ENCODE assay signal across 9 cellular contexts in genomic region chr19:16470541-16470910, GRCh38. TPM values are rescaled to one million over a fixed set of nuclear protein-coding genes. Genes with fewer than 3 reads are reported as not detected.
DNase-seq lines count a peak whose midpoint lies in the region; ATAC-seq, FAIRE-seq and TF ChIP-seq lines count a peak whose summit lies in the region.
"Had no signal": no experiment of that assay in that cellular context is flagged by ENCODE, and none has a peak within 500 bp of the region (broad histone marks: within the 10 kb centered on the region; RNA-seq: fewer than 3 reads in every experiment).

No MANE protein-coding gene starts in this region.

- ATAC-seq in esophagus mucosa: peak; percentile 9
- ATAC-seq in gastrocnemius medialis: no peak
- no peak for ATAC-seq in GM21529 (IDR thresholded peaks at IDR 0.05; ENCODE audit: unreplicated experiment)

- H3K4me1 ChIP-seq in gastrocnemius medialis (peaks cover 51 to 61% of the 10 kb centered on the region in 2 donors), adrenal gland (replicated peaks in 1 of 2) (peaks cover 13 to 21% of the 10 kb centered on the region in 2 donors)

- in situ Hi-C loops in gastrocnemius medialis (cut with MboI; ENCODE audit: low sequenced_read_pairs in 4 of 4): loop anchor here in 2 of 4 donors (25.0 kb wide), 1 partner anchor 1567 kb away; no protein-coding TSS in a partner anchor

- intact Hi-C loops in gastrocnemius medialis (cut with DNase I; ENCODE audit: low total_unique reads): loop anchor here (5.0 kb wide), 1 partner anchor 33 kb away; no protein-coding TSS in a partner anchor
- intact Hi-C loops in adrenal gland (cut with DNase I): no loop called here

- peak overlapping the region; percentile 94 for H3K4me3 ChIP-seq in GM12875 (ENCODE audit: low read depth, low read length)
- H3K4me3 ChIP-seq in gastrocnemius medialis: peak overlapping the region; percentile 70 to 84 (median 77)
- H3K4me3 ChIP-seq in adrenal gland: peak overlapping the region in 1 of 4 donors; percentile 99

- no peak for FAIRE-seq in frontal cortex (lab: Jason Lieb, UNC)

- peak; percentile 30 for DNase-seq in RKO (ENCODE audit: low spot score)
- DNase-seq in gastrocnemius medialis: no peak
- DNase-seq in adrenal gland: no peak
- DNase-seq in frontal cortex (ENCODE audit: low spot score in 2 of 2): no peak
- DNase-seq in middle frontal gyrus (ENCODE audit: extremely low spot score, low spot score): no peak
- DNase-seq: cortex of kidney had no signal

- WGBS in adrenal gland, 4 donors: 36 to 44% (median 39%) methylated on average over 7 of the region's 7 CpGs

- TF ChIP-seq POLR2A in gastrocnemius medialis (IDR thresholded peaks at IDR 0.05): no peak
- no peak for TF ChIP-seq POLR2A in adrenal gland (IDR thresholded peaks at IDR 0.05)

- H3K27ac ChIP-seq in gastrocnemius medialis: peak overlapping the region; percentile 91 to 99 (median 96)
- peak overlapping the region in 2 of 5 donors; percentile 9 to 97 for H3K27ac ChIP-seq in adrenal gland

- TF ChIP-seq CTCF in GM12875 (IDR thresholded peaks at IDR 0.05; ENCODE audit: borderline replicate concordance, insufficient read depth, low read depth, low read length) (no peak), gastrocnemius medialis (IDR thresholded peaks at IDR 0.05 in 4 of 5, conservative IDR thresholded peaks at IDR 0.05 in 1 of 5) (no peak), adrenal gland (IDR thresholded peaks at IDR 0.05) (no peak)

- H3K9me3 ChIP-seq in gastrocnemius medialis (no peaks in the 10 kb centered on the region), adrenal gland (replicated peaks in 1 of 3) (peaks cover 0 to 5% (median 0%) of the 10 kb centered on the region in 3 donors)

- H3K27me3 ChIP-seq in gastrocnemius medialis: no peaks in the 10 kb centered on the region
- H3K27me3 ChIP-seq in adrenal gland: no peaks in the 10 kb centered on the region

- H3K36me3 ChIP-seq in gastrocnemius medialis (no peaks in the 10 kb centered on the region), adrenal gland (replicated peaks in 1 of 2) (no peaks in the 10 kb centered on the region)

RNA-seq across cellular contexts. Expression of gene EPS15L1, which starts 1.2 kb away (rescaled TPM):
- total RNA-seq in esophagus mucosa (27.5 TPM), gastrocnemius medialis (10 to 100 TPM; 52.5 to 61.7 (median 59.7) TPM), adrenal gland (10 to 100 TPM in 7 of 8 donors, 1 to 10 TPM in 1; 9.7 to 46.7 (median 29.2) TPM), frontal cortex (15.1 TPM)
- 10 to 100 TPM; 28.9 to 59.0 (median 32.6) TPM for polyA plus RNA-seq in adrenal gland

RNA-seq across cellular contexts. Expression of gene CALR3, which starts 25.4 kb away (rescaled TPM):
- not detected for total RNA-seq in esophagus mucosa
- total RNA-seq in gastrocnemius medialis: not detected
- total RNA-seq in adrenal gland: under 1 TPM in 1 of 8 donors, not detected in 7; 0.41 TPM
- under 1 TPM in 2 of 3 donors, not detected in 1; 0.07 to 0.11 TPM for polyA plus RNA-seq in adrenal gland
- total RNA-seq in frontal cortex: not detected

RNA-seq across cellular contexts. Expression of gene C19orf44, which starts 25.7 kb away (rescaled TPM):
- 1.8 TPM for total RNA-seq in esophagus mucosa
- 1 to 10 TPM; 4.1 to 7.1 (median 5.0) TPM for total RNA-seq in gastrocnemius medialis
- total RNA-seq in adrenal gland: 1 to 10 TPM; 3.4 to 9.3 (median 5.6) TPM
- 10 to 100 TPM in 1 of 3 donors, 1 to 10 TPM in 2; 4.8 to 12.1 (median 5.9) TPM for polyA plus RNA-seq in adrenal gland
- 3.3 TPM for total RNA-seq in frontal cortex
